ENCODE assay signal across 19 cellular contexts in genomic region chr6:89776583-89777233, GRCh38.
"Had no signal": no experiment of that assay in that cellular context is flagged by ENCODE, and none has a peak within 500 bp of the region (broad histone marks: within the 10 kb centered on the region; RNA-seq: fewer than 3 reads in every experiment).

No MANE protein-coding gene starts in this region.

- DNase-seq: activated CD4-positive, alpha-beta T cell treated with anti-CD3 and anti-CD28 coated beads for 1 hour; activated CD8-positive, alpha-beta memory T cell treated with anti-CD3 and anti-CD28 coated beads, Interleukin-2, amount 10 ng/mL, durations not matched to agents 7 days and 5 days; activated CD8-positive, alpha-beta T cell treated with anti-CD3 and anti-CD28 coated beads, Interleukin-2, amount 10 ng/mL, durations not matched to agents 7 days and 5 days; activated T-cell treated with anti-CD3 and anti-CD28 coated beads, Interleukin-2, amount 50 U/mL, for 48 hours; anterior cingulate cortex; cortex of kidney; effector memory CD8-positive, alpha-beta T cell; foreskin fibroblast; heart left ventricle; kidney glomerular epithelial cell; left lung; mesendoderm; posterior cingulate gyrus; sigmoid colon; stimulated activated naive CD4-positive, alpha-beta T cell treated with Interleukin-2 at 50 U/mL for 16 hours; T-helper 2 cell had no signal

- H3K4me1 ChIP-seq: heart left ventricle, left lung, sigmoid colon, tibial nerve had no signal

- H3K4me3 ChIP-seq: heart left ventricle, left lung, lung, sigmoid colon, tibial nerve had no signal

- H3K27ac ChIP-seq: heart left ventricle, left lung, sigmoid colon, tibial nerve had no signal

- H3K9me3 ChIP-seq: heart left ventricle, left lung, sigmoid colon, tibial nerve had no signal

- H3K27me3 ChIP-seq: heart left ventricle, left lung, sigmoid colon, tibial nerve had no signal

- FAIRE-seq: endothelial cell of umbilical vein had no signal
